In the genomic region with DNA sequence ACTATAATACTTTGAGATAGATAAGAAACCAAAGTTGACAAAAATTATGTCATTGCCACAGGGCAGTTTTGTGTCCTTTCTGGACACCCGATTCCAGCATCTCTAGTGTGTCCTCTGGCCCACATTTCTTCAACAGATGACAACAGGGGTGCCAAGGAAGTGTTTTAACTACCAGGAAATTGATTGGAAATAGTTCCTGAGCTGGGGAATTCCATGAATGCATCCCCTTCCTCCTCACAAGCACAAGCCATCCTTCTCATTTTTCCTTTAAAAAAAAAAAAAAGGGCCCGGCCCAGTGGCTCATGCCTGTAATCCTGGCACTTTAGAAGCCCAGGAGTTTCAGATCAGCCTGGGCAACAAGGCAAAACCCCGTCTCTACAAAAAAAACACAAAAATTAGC, we compare ENCODE assay signal across 8 cellular contexts. TPM values are rescaled to one million over a fixed set of nuclear protein-coding genes. Genes with fewer than 3 reads are reported as not detected.
DNase-seq lines count a peak whose midpoint lies in the region; ATAC-seq lines count a peak whose summit lies in the region.

No MANE protein-coding gene starts in this region.

- in situ Hi-C loops in KBM-7 (cut with MboI; ENCODE audit: low pct_unique_long_range_greater_than_20kb, low sequenced_read_pairs) = no loop called here

- peaks cover 9% of the 10 kb centered on the region for H3K36me3 Mint-ChIP-seq in IgD-negative memory B cell
- H3K36me3 Mint-ChIP-seq in activated naive CD8-positive, alpha-beta T cell treated with anti-CD3 and anti-CD28 coated beads for 36 hours = peaks cover 50% of the 10 kb centered on the region

- H3K27ac Mint-ChIP-seq in IgD-negative memory B cell = peak overlapping the region; percentile 92 to 97 (median 96)
- peak overlapping the region; percentile 95 for H3K27ac Mint-ChIP-seq in activated naive CD8-positive, alpha-beta T cell treated with anti-CD3 and anti-CD28 coated beads for 36 hours
- H3K27ac Mint-ChIP-seq in stimulated activated naive CD8-positive, alpha-beta T cell treated with anti-CD3 and anti-CD28 coated beads, Interleukin-15, amount 100 ng/mL, for 72 hours = peak overlapping the region; percentile 93 to 94

- H3K9me3 Mint-ChIP-seq in IgD-negative memory B cell = no peaks in the 10 kb centered on the region
- H3K9me3 Mint-ChIP-seq in activated naive CD8-positive, alpha-beta T cell treated with anti-CD3 and anti-CD28 coated beads for 36 hours = no peaks in the 10 kb centered on the region
- H3K9me3 Mint-ChIP-seq in stimulated activated naive CD8-positive, alpha-beta T cell treated with anti-CD3 and anti-CD28 coated beads, Interleukin-15, amount 100 ng/mL, for 72 hours = no peaks in the 10 kb centered on the region

- H3K27me3 ChIP-seq in layer of hippocampus (ENCODE audit: control insufficient read depth, insufficient read depth, low read length) = no peaks in the 10 kb centered on the region

- peak overlapping the region; percentile 85 to 99 (median 91) for H3K4me3 Mint-ChIP-seq in IgD-negative memory B cell
- H3K4me3 Mint-ChIP-seq in activated naive CD8-positive, alpha-beta T cell treated with anti-CD3 and anti-CD28 coated beads for 36 hours = peak overlapping the region; percentile 76
- H3K4me3 Mint-ChIP-seq in stimulated activated naive CD8-positive, alpha-beta T cell treated with anti-CD3 and anti-CD28 coated beads, Interleukin-15, amount 100 ng/mL, for 72 hours = peak overlapping the region; percentile 78 to 89

- no peak for DNase-seq in activated naive CD8-positive, alpha-beta T cell treated with anti-CD3 and anti-CD28 coated beads for 36 hours
- no peak for DNase-seq in stimulated activated naive CD8-positive, alpha-beta T cell treated with anti-CD3 and anti-CD28 coated beads, Interleukin-15, amount 100 ng/mL, for 72 hours
- no peak for DNase-seq in NCI-H226
- DNase-seq in KBM-7 = no peak
- no peak for DNase-seq in T-helper 9 cell

- peak overlapping the region; percentile 91 for H3K27ac ChIP-seq in layer of hippocampus (ENCODE audit: low read depth, low read length)

- no peak for ATAC-seq in stimulated activated naive CD8-positive, alpha-beta T cell treated with anti-CD3 and anti-CD28 coated beads, Interleukin-15, amount 100 ng/mL, for 72 hours
- no peak for ATAC-seq in HG02938 (IDR thresholded peaks at IDR 0.05; ENCODE audit: unreplicated experiment)

- H3K27me3 Mint-ChIP-seq in IgD-negative memory B cell = no peaks in the 10 kb centered on the region
- H3K27me3 Mint-ChIP-seq in activated naive CD8-positive, alpha-beta T cell treated with anti-CD3 and anti-CD28 coated beads for 36 hours = no peaks in the 10 kb centered on the region
- H3K27me3 Mint-ChIP-seq in stimulated activated naive CD8-positive, alpha-beta T cell treated with anti-CD3 and anti-CD28 coated beads, Interleukin-15, amount 100 ng/mL, for 72 hours = no peaks in the 10 kb centered on the region

- peaks cover 0 to 15% (median 9%) of the 10 kb centered on the region in 3 donors for H3K4me1 Mint-ChIP-seq in IgD-negative memory B cell
- H3K4me1 Mint-ChIP-seq in activated naive CD8-positive, alpha-beta T cell treated with anti-CD3 and anti-CD28 coated beads for 36 hours = peaks cover 28% of the 10 kb centered on the region
- peaks cover 45% of the 10 kb centered on the region for H3K4me1 Mint-ChIP-seq in stimulated activated naive CD8-positive, alpha-beta T cell treated with anti-CD3 and anti-CD28 coated beads, Interleukin-15, amount 100 ng/mL, for 72 hours

RNA-seq across cellular contexts. Expression of gene B3GAT3, which starts 0.7 kb away (rescaled TPM):
- 36.1 TPM for polyA plus RNA-seq in IgD-negative memory B cell
- 10 to 100 TPM; 63.0 to 68.7 TPM for total RNA-seq in activated naive CD8-positive, alpha-beta T cell treated with anti-CD3 and anti-CD28 coated beads for 36 hours

RNA-seq across cellular contexts. Expression of gene ROM1, which starts 9.4 kb away (rescaled TPM):
- polyA plus RNA-seq in IgD-negative memory B cell = 0.19 TPM
- 1 to 10 TPM; 2.0 to 2.8 TPM for total RNA-seq in activated naive CD8-positive, alpha-beta T cell treated with anti-CD3 and anti-CD28 coated beads for 36 hours

RNA-seq across cellular contexts. Expression of gene EML3, which starts 9.9 kb away (rescaled TPM):
- polyA plus RNA-seq in IgD-negative memory B cell = 13.8 TPM
- 100 to 1,000 TPM; 112 to 121 TPM for total RNA-seq in activated naive CD8-positive, alpha-beta T cell treated with anti-CD3 and anti-CD28 coated beads for 36 hours

RNA-seq across cellular contexts. Expression of gene MTA2, which starts 20.8 kb away (rescaled TPM):
- polyA plus RNA-seq in IgD-negative memory B cell = 32.9 TPM
- total RNA-seq in activated naive CD8-positive, alpha-beta T cell treated with anti-CD3 and anti-CD28 coated beads for 36 hours = 100 to 1,000 TPM; 196 to 200 TPM

RNA-seq across cellular contexts. Expression of gene GANAB, which starts 23.9 kb away (rescaled TPM):
- 112 TPM for polyA plus RNA-seq in IgD-negative memory B cell
- total RNA-seq in activated naive CD8-positive, alpha-beta T cell treated with anti-CD3 and anti-CD28 coated beads for 36 hours = 100 to 1,000 TPM; 198 to 211 TPM
